ENCODE assay signal across 15 cellular contexts in the genomic region with DNA sequence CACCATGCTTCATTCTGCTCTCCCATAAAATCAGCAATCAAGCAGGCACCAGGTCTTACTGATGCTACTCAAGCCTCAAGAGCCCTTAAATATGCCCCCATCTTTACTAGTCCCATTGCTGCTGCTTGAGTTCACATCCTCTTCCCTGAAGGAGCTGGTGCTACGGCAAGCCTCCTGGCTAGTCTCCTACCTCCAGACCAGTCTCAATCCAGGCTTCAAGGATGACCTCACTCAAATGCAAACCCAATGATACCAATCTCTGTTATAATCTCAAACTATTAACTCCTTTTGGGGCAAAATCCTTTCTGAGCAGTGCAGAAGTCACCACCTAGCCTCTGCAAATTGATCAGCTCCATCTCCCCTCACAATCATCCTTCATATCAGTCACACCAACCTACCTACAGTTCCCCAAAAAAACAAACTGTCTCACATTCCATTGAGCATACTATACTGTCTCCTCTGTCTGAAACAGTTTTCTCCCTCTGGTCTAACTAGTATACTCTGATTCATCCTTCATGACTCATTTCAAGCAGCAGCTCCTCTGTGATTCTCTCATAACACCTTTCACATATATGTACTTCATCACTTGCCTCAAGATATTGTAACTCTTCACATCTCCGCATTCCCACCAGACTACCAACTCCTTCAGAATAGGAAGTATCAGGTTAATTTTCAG. TPM values are rescaled to one million over a fixed set of nuclear protein-coding genes. Genes with fewer than 3 reads are reported as not detected.
DNase-seq lines count a peak whose midpoint lies in the region; ATAC-seq and TF ChIP-seq lines count a peak whose summit lies in the region.
"Had no signal": no experiment of that assay in that cellular context is flagged by ENCODE, and none has a peak within 500 bp of the region (broad histone marks: within the 10 kb centered on the region; RNA-seq: fewer than 3 reads in every experiment).

No MANE protein-coding gene starts in this region.

- no peak overlapping the region for H3K27ac Mint-ChIP-seq in activated T-helper 17 cell treated with anti-CD3 and anti-CD28 coated beads, Interleukin-2, amount 50 U/mL, for 72 hours
- H3K27ac Mint-ChIP-seq: IgD-negative memory B cell had no signal

- DNase-seq in EH (ENCODE audit: low read depth) (peak; percentile 84), kidney tubule cell (ENCODE audit: low spot score) (peak; percentile 90), mucosa of gallbladder (ENCODE audit: low spot score) (no peak), NCI-H1105 treated with DMSO at 0.1 percent for 48 hours (lab: John Stamatoyannopoulos, UW) (no peak), mucosa of descending colon (no peak)
- DNase-seq: activated CD4-positive, alpha-beta T cell treated with anti-CD3 and anti-CD28 coated beads, Interleukin-2, amount 50 U/mL, for 4 hours; cortex of kidney; DND-41; kidney; right lobe of liver; stomach had no signal

- peaks cover 34% of the 10 kb centered on the region for H3K36me3 Mint-ChIP-seq in activated T-helper 17 cell treated with anti-CD3 and anti-CD28 coated beads, Interleukin-2, amount 50 U/mL, for 72 hours (ENCODE audit: low read depth)

- no peak overlapping the region for H3K4me3 ChIP-seq in mucosa of descending colon
- H3K4me3 ChIP-seq: right lobe of liver, stomach had no signal

- no peaks in the 10 kb centered on the region for H3K4me1 Mint-ChIP-seq in activated T-helper 17 cell treated with anti-CD3 and anti-CD28 coated beads, Interleukin-2, amount 50 U/mL, for 72 hours

- no peaks in the 10 kb centered on the region for H3K36me3 ChIP-seq in mucosa of descending colon (ENCODE audit: low read depth)
- H3K36me3 ChIP-seq: right lobe of liver had no signal

- H3K4me1 ChIP-seq in mucosa of descending colon (ENCODE audit: low read depth), result no peaks in the 10 kb centered on the region
- H3K4me1 ChIP-seq: right lobe of liver had no signal

- intact Hi-C loops in mucosa of descending colon (cut with DNase I, micrococcal nuclease), result no loop called here

- no peaks in the 10 kb centered on the region for H3K9me3 Mint-ChIP-seq in activated T-helper 17 cell treated with anti-CD3 and anti-CD28 coated beads, Interleukin-2, amount 50 U/mL, for 72 hours
- H3K9me3 Mint-ChIP-seq: IgD-negative memory B cell had no signal

- H3K27me3 Mint-ChIP-seq in activated T-helper 17 cell treated with anti-CD3 and anti-CD28 coated beads, Interleukin-2, amount 50 U/mL, for 72 hours, result no peaks in the 10 kb centered on the region
- H3K27me3 Mint-ChIP-seq: IgD-negative memory B cell had no signal

- TF ChIP-seq CTCF in mucosa of descending colon (IDR thresholded peaks at IDR 0.05), result no peak

- no peaks in the 10 kb centered on the region for H3K9me3 ChIP-seq in mucosa of descending colon
- H3K9me3 ChIP-seq: right lobe of liver, stomach had no signal

- ATAC-seq in HG02642 (IDR thresholded peaks at IDR 0.05; ENCODE audit: poor library complexity, unreplicated experiment), result peak; percentile 61
- peak; percentile 99 for ATAC-seq in activated T-helper 17 cell treated with anti-CD3 and anti-CD28 coated beads, Interleukin-2, amount 50 U/mL, for 72 hours (replicated peaks)
- no peak for ATAC-seq in HG02970 (IDR thresholded peaks at IDR 0.05; ENCODE audit: low FRiP score, unreplicated experiment)
- ATAC-seq in mucosa of descending colon, result no peak

- no peak overlapping the region for H3K4me3 Mint-ChIP-seq in activated T-helper 17 cell treated with anti-CD3 and anti-CD28 coated beads, Interleukin-2, amount 50 U/mL, for 72 hours
- H3K4me3 Mint-ChIP-seq: IgD-negative memory B cell had no signal

RNA-seq across cellular contexts. Expression of gene PAPSS1, which starts 30.0 kb away (rescaled TPM):
- 10 to 100 TPM; 31.0 to 32.5 TPM for total RNA-seq in activated T-helper 17 cell treated with anti-CD3 and anti-CD28 coated beads, Interleukin-2, amount 50 U/mL, for 72 hours
- total RNA-seq in mucosa of gallbladder (53.8 TPM), mucosa of descending colon (10 to 100 TPM; 20.3 to 26.8 (median 20.7) TPM)

Comparison
In these comparisons a context has a peak if more than half of its experiments do, and no peak if none do; other contexts are left out.
1. DNase-seq: peak in EH (single experiment) and kidney tubule cell (single experiment); none in mucosa of gallbladder (single experiment), NCI-H1105 treated with DMSO at 0.1 percent for 48 hours (single experiment) and mucosa of descending colon (0 of 3).
2. ATAC-seq: peak in HG02642 (single experiment) and activated T-helper 17 cell treated with anti-CD3 and anti-CD28 coated beads, Interleukin-2, amount 50 U/mL, for 72 hours (single experiment); none in HG02970 (single experiment) and mucosa of descending colon (single experiment).